In the genomic region with DNA sequence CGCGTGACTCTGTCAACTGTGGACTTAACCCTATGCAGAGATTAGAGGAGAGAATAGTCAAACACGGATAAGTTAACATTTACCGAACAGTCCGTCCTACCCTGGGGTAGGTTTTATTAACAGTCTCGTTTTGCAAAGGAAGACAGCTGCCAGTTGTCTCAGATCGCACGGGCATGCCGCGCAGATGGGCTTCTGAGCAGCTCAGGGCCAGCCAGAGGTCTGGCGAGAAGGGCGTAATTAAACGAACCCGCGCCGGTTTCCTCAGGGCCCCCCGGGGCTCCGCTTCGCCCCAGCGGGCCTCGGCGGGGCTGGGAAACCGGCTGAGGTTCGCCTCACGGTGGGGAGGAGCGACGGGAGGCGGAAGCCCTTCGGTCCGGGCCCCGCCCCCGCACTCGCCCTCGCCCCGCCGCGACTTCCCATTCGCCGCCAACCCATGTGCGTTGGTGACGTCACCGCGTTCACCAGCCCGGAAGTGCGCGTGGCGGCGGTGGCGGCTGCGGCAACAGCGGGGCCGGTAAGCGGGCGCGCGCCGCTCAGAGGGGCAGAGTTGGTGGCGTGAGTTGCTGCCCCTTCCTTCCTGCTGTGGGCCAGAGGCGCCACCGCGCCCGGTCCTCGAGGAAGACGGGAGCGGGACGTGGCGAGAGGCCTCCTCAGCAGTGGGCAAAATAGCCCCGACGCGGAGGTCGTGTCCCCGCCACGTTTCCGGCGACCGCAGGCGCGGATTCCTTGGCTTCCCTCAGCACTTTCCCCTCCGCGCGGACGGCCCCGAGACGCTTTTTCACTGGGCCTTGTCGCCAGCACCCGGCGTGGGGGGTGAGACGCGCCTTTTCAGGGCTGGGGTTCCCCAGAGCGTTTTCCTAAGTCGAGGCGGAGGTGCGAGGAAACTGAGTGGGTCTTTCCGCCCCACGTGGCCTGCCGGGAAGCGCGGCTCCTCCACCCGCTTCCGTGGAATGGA, we compare ENCODE assay signal across 1 cellular context.
TF ChIP-seq lines count a peak whose summit lies in the region.

A gene (plus strand): TSS at position 464 of the 955 bp plus-strand sequence. CDS start 2,101 bp downstream, outside the sequence.

TF ChIP-seq in HEK293, 187 proteins besides CTCF, POLR2A, EP300 and RAD21 (continued from another document):
- TF ChIP-seq, protein P1, sequence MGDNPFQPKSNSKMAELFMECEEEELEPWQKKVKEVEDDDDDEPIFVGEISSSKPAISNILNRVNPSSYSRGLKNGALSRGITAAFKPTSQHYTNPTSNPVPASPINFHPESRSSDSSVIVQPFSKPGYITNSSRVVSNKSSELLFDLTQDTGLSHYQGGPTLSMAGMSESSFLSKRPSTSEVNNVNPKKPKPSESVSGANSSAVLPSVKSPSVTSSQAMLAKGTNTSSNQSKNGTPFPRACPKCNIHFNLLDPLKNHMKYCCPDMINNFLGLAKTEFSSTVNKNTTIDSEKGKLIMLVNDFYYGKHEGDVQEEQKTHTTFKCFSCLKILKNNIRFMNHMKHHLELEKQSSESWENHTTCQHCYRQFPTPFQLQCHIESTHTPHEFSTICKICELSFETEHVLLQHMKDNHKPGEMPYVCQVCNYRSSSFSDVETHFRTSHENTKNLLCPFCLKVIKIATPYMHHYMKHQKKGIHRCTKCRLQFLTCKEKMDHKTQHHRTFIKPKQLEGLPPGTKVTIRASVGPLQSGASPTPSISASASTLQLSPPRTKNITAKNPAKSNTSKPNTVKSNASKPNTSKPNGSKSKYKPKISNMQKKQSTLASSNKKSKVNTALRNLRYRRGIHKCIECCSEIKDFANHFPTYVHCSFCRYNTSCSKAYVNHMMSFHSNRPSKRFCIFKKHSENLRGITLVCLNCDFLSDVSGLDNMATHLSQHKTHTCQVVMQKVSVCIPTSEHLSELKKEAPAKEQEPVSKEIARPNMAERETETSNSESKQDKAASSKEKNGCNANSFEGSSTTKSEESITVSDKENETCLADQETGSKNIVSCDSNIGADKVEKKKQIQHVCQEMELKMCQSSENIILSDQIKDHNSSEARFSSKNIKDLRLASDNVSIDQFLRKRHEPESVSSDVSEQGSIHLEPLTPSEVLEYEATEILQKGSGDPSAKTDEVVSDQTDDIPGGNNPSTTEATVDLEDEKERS (tag by site-specific recombination; IDR thresholded peaks at IDR 0.05), result 0 out of 2 replicates have a peak, but pooled peaks have one; percentile 10
- peak; percentile 91; the same call in 1 of the 2 replicates for TF ChIP-seq ZFP37 (tag by site-specific recombination; IDR thresholded peaks at IDR 0.05)
- TF ChIP-seq ZBTB8A (tag by site-specific recombination; IDR thresholded peaks at IDR 0.05), result peak; percentile 73
- TF ChIP-seq, protein P2, sequence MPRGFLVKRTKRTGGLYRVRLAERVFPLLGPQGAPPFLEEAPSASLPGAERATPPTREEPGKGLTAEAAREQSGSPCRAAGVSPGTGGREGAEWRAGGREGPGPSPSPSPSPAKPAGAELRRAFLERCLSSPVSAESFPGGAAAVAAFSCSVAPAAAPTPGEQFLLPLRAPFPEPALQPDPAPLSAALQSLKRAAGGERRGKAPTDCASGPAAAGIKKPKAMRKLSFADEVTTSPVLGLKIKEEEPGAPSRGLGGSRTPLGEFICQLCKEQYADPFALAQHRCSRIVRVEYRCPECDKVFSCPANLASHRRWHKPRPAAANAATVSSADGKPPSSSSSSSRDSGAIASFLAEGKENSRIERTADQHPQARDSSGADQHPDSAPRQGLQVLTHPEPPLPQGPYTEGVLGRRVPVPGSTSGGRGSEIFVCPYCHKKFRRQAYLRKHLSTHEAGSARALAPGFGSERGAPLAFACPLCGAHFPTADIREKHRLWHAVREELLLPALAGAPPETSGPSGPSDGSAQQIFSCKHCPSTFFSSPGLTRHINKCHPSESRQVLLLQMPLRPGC (tag by site-specific recombination; IDR thresholded peaks at IDR 0.05), result peak; percentile 70; the same call in 1 of the 2 replicates
- TF ChIP-seq KLF9 (tag by site-specific recombination; IDR thresholded peaks at IDR 0.05; ENCODE audit: low read depth), result peak; percentile 75
- TF ChIP-seq OSR2 (tag by site-specific recombination; IDR thresholded peaks at IDR 0.05), result peak; percentile 28; the same call in 1 of the 2 replicates
- TF ChIP-seq ZNF76 (tag by site-specific recombination; IDR thresholded peaks at IDR 0.05; ENCODE audit: borderline replicate concordance, low read depth), result peak; percentile 64; the same call in 1 of the 2 replicates
- TF ChIP-seq, protein P3, sequence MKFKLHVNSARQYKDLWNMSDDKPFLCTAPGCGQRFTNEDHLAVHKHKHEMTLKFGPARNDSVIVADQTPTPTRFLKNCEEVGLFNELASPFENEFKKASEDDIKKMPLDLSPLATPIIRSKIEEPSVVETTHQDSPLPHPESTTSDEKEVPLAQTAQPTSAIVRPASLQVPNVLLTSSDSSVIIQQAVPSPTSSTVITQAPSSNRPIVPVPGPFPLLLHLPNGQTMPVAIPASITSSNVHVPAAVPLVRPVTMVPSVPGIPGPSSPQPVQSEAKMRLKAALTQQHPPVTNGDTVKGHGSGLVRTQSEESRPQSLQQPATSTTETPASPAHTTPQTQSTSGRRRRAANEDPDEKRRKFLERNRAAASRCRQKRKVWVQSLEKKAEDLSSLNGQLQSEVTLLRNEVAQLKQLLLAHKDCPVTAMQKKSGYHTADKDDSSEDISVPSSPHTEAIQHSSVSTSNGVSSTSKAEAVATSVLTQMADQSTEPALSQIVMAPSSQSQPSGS (tag by site-specific recombination; IDR thresholded peaks at IDR 0.05; ENCODE audit: low read depth), result peak; percentile 99
- TF ChIP-seq ZNF514 (tag by site-specific recombination; IDR thresholded peaks at IDR 0.05), result no peak
- peak; percentile 82 for TF ChIP-seq ZNF423 (tag by site-specific recombination; IDR thresholded peaks at IDR 0.05)
- TF ChIP-seq ZNF223 (tag by site-specific recombination; IDR thresholded peaks at IDR 0.05), result no peak
- TF ChIP-seq, protein P4, sequence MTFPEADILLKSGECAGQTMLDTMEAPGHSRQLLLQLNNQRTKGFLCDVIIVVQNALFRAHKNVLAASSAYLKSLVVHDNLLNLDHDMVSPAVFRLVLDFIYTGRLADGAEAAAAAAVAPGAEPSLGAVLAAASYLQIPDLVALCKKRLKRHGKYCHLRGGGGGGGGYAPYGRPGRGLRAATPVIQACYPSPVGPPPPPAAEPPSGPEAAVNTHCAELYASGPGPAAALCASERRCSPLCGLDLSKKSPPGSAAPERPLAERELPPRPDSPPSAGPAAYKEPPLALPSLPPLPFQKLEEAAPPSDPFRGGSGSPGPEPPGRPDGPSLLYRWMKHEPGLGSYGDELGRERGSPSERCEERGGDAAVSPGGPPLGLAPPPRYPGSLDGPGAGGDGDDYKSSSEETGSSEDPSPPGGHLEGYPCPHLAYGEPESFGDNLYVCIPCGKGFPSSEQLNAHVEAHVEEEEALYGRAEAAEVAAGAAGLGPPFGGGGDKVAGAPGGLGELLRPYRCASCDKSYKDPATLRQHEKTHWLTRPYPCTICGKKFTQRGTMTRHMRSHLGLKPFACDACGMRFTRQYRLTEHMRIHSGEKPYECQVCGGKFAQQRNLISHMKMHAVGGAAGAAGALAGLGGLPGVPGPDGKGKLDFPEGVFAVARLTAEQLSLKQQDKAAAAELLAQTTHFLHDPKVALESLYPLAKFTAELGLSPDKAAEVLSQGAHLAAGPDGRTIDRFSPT (tag by site-specific recombination; IDR thresholded peaks at IDR 0.05), result peak; percentile 75
- no peak for TF ChIP-seq ZNF600 (tag by site-specific recombination; IDR thresholded peaks at IDR 0.05)
- TF ChIP-seq, protein P5, sequence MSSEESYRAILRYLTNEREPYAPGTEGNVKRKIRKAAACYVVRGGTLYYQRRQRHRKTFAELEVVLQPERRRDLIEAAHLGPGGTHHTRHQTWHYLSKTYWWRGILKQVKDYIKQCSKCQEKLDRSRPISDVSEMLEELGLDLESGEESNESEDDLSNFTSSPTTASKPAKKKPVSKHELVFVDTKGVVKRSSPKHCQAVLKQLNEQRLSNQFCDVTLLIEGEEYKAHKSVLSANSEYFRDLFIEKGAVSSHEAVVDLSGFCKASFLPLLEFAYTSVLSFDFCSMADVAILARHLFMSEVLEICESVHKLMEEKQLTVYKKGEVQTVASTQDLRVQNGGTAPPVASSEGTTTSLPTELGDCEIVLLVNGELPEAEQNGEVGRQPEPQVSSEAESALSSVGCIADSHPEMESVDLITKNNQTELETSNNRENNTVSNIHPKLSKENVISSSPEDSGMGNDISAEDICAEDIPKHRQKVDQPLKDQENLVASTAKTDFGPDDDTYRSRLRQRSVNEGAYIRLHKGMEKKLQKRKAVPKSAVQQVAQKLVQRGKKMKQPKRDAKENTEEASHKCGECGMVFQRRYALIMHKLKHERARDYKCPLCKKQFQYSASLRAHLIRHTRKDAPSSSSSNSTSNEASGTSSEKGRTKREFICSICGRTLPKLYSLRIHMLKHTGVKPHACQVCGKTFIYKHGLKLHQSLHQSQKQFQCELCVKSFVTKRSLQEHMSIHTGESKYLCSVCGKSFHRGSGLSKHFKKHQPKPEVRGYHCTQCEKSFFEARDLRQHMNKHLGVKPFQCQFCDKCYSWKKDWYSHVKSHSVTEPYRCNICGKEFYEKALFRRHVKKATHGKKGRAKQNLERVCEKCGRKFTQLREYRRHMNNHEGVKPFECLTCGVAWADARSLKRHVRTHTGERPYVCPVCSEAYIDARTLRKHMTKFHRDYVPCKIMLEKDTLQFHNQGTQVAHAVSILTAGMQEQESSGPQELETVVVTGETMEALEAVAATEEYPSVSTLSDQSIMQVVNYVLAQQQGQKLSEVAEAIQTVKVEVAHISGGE (tag by site-specific recombination; conservative IDR thresholded peaks at IDR 0.05; ENCODE audit: low read depth), result peak; percentile 89
- no peak for TF ChIP-seq ZNF555 (tag by site-specific recombination; conservative IDR thresholded peaks at IDR 0.05)
- no peak for TF ChIP-seq ZNF776 (tag by site-specific recombination; IDR thresholded peaks at IDR 0.05; ENCODE audit: borderline replicate concordance)
- TF ChIP-seq ZNF501 (tag by site-specific recombination; IDR thresholded peaks at IDR 0.05), result peak; percentile 90
- peak; percentile 41; the same call in 1 of the 2 replicates for TF ChIP-seq ZNF660 (tag by site-specific recombination; IDR thresholded peaks at IDR 0.05)
- TF ChIP-seq ZNF350 (tag by site-specific recombination; IDR thresholded peaks at IDR 0.05), result no peak
- peak; percentile 23; the same call in 1 of the 2 replicates for TF ChIP-seq PRDM1 (tag by site-specific recombination; IDR thresholded peaks at IDR 0.05)
- peak; percentile 88 for TF ChIP-seq ZIC2 (tag by site-specific recombination; IDR thresholded peaks at IDR 0.05)
- peak; percentile 85 for TF ChIP-seq SP7 (tag by site-specific recombination; IDR thresholded peaks at IDR 0.05)
- TF ChIP-seq, protein P6, sequence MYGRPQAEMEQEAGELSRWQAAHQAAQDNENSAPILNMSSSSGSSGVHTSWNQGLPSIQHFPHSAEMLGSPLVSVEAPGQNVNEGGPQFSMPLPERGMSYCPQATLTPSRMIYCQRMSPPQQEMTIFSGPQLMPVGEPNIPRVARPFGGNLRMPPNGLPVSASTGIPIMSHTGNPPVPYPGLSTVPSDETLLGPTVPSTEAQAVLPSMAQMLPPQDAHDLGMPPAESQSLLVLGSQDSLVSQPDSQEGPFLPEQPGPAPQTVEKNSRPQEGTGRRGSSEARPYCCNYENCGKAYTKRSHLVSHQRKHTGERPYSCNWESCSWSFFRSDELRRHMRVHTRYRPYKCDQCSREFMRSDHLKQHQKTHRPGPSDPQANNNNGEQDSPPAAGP (tag by site-specific recombination; IDR thresholded peaks at IDR 0.05), result peak; percentile 82
- no peak for TF ChIP-seq ZNF266 (tag by site-specific recombination; IDR thresholded peaks at IDR 0.05; ENCODE audit: low read depth)
- TF ChIP-seq KLF10 (tag by site-specific recombination; IDR thresholded peaks at IDR 0.05), result peak; percentile 39; the same call in 1 of the 2 replicates
- TF ChIP-seq, protein P7, sequence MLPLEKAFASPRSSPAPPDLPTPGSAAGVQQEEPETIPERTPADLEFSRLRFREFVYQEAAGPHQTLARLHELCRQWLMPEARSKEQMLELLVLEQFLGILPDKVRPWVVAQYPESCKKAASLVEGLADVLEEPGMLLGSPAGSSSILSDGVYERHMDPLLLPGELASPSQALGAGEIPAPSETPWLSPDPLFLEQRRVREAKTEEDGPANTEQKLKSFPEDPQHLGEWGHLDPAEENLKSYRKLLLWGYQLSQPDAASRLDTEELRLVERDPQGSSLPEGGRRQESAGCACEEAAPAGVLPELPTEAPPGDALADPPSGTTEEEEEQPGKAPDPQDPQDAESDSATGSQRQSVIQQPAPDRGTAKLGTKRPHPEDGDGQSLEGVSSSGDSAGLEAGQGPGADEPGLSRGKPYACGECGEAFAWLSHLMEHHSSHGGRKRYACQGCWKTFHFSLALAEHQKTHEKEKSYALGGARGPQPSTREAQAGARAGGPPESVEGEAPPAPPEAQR (tag by site-specific recombination; IDR thresholded peaks at IDR 0.05), result no peak
- TF ChIP-seq EGR2 (tag by site-specific recombination; IDR thresholded peaks at IDR 0.05; ENCODE audit: low read depth), result peak; percentile 77
- TF ChIP-seq ZNF571 (tag by site-specific recombination; IDR thresholded peaks at IDR 0.05), result no peak
- peak; percentile 99 for TF ChIP-seq ZNF341 (tag by site-specific recombination; IDR thresholded peaks at IDR 0.05; ENCODE audit: low read depth)
- peak; percentile 75 for TF ChIP-seq SCRT2 (tag by site-specific recombination; IDR thresholded peaks at IDR 0.05)
- TF ChIP-seq YY2 (tag by site-specific recombination; IDR thresholded peaks at IDR 0.05), result peak; percentile 60; the same call in 1 of the 2 replicates
- no peak for TF ChIP-seq ZNF140 (tag by site-specific recombination; IDR thresholded peaks at IDR 0.05)
- peak; percentile 57; the same call in 1 of the 2 replicates for TF ChIP-seq KLF16 (tag by site-specific recombination; IDR thresholded peaks at IDR 0.05)
- TF ChIP-seq ZBTB48 (tag by site-specific recombination; IDR thresholded peaks at IDR 0.05), result peak; percentile 26; the same call in 1 of the 2 replicates
- TF ChIP-seq ZBTB21 (tag by site-specific recombination; IDR thresholded peaks at IDR 0.05), result peak; percentile 91
- no peak for TF ChIP-seq ZNF621 (tag by site-specific recombination; IDR thresholded peaks at IDR 0.05)
- peak; percentile 81 for TF ChIP-seq ZFHX2 (tag by site-specific recombination; conservative IDR thresholded peaks at IDR 0.05)
- TF ChIP-seq ZBTB7A (tag by site-specific recombination; IDR thresholded peaks at IDR 0.05; ENCODE audit: low read depth), result peak; percentile 50; the same call in 1 of the 2 replicates
- TF ChIP-seq GLIS2 (tag by site-specific recombination; IDR thresholded peaks at IDR 0.05), result peak; percentile 85
- TF ChIP-seq ZNF324 (tag by site-specific recombination; IDR thresholded peaks at IDR 0.05), result peak; percentile 53; the same call in 1 of the 2 replicates
- 0 out of 2 replicates have a peak, but pooled peaks have one; percentile 11 for TF ChIP-seq SCRT1 (tag by site-specific recombination; IDR thresholded peaks at IDR 0.05; ENCODE audit: borderline replicate concordance)
- peak; percentile 89 for TF ChIP-seq SP2 (tag by site-specific recombination; IDR thresholded peaks at IDR 0.05)
- TF ChIP-seq GLIS1 (tag by site-specific recombination; IDR thresholded peaks at IDR 0.05), result peak; percentile 90
- peak; percentile 76 for TF ChIP-seq ZXDB (tag by site-specific recombination; IDR thresholded peaks at IDR 0.05)
- peak; percentile 72 for TF ChIP-seq ZNF785 (tag by site-specific recombination; IDR thresholded peaks at IDR 0.05)
- TF ChIP-seq ZNF335 (tag by site-specific recombination; conservative IDR thresholded peaks at IDR 0.05), result peak; percentile 70; the same call in 1 of the 2 replicates
- 0 out of 2 replicates have a peak, but pooled peaks have one; percentile 19 for TF ChIP-seq WT1 (tag by site-specific recombination; IDR thresholded peaks at IDR 0.05)
- peak; percentile 86 for TF ChIP-seq ZEB2 (tag by site-specific recombination; IDR thresholded peaks at IDR 0.05)
- TF ChIP-seq ZBTB20 (tag by site-specific recombination; IDR thresholded peaks at IDR 0.05), result peak; percentile 71; the same call in 1 of the 2 replicates
- 0 out of 2 replicates have a peak, but pooled peaks have one; percentile 18 for TF ChIP-seq ZNF843 (tag by site-specific recombination; IDR thresholded peaks at IDR 0.05)
